Comparison of ENCODE assay signal across 18 cellular contexts in genomic region chr2:12004713-12005112, GRCh38.
A peak's percentile ranks its signal among the peaks of the same experiment; 100 is the strongest.
DNase-seq lines count a peak whose midpoint lies in the region; ATAC-seq, FAIRE-seq and TF ChIP-seq lines count a peak whose summit lies in the region.
"Had no signal": no experiment of that assay in that cellular context is flagged by ENCODE, and none has a peak within 500 bp of the region (broad histone marks: within the 10 kb centered on the region; RNA-seq: fewer than 3 reads in every experiment).

No MANE protein-coding gene starts in this region.

- H3K9ac ChIP-seq in OCI-LY1 (ENCODE audit: low read length) (no peak overlapping the region), H1 (replicated peaks in 1 of 4; ENCODE audit: extremely low read depth in 1 of 4, low read depth in 3 of 4, low read length in 3 of 4) (no peak overlapping the region)
- H3K9ac ChIP-seq: GM23248 had no signal

- no peaks in the 10 kb centered on the region for H3F3A ChIP-seq in GM23338 (replicated peaks; ENCODE audit: low read depth)
- no peaks in the 10 kb centered on the region for H3F3A ChIP-seq in OCI-LY1 (ENCODE audit: insufficient read depth, low read length)

- H3K4ac ChIP-seq in H1 (replicated peaks; ENCODE audit: insufficient read length, low read depth, low read length) = no peak overlapping the region

- H3K36me3 Mint-ChIP-seq in GM23338 (ENCODE audit: low read depth) = no peaks in the 10 kb centered on the region
- H3K36me3 Mint-ChIP-seq: CD4-positive, CD25-positive, alpha-beta regulatory T cell; CD8-positive, alpha-beta T cell had no signal

- DNase-seq in GM23338 (ENCODE audit: low spot score) (no peak), H1 (ENCODE audit: low read depth in 1 of 2, low spot score in 2 of 2) (no peak), upper lobe of left lung (no peak), hepatic stellate cell (ENCODE audit: low spot score) (no peak)
- DNase-seq: C1 segment of cervical spinal cord; Caco-2; CD4-positive, CD25-positive, alpha-beta regulatory T cell; CD8-positive, alpha-beta T cell; DMS153; DND-41; GM23248; HFFc6 had no signal

- WGBS in H1 (ENCODE audit: extremely low coverage in 1 of 2, insufficient coverage in 1 of 2, insufficient read length in 1 of 2, insufficient replicate concordance in 2 of 2, low coverage in 1 of 2, low lambda C conversion rate in 2 of 2, missing lambda C conversion rate in 1 of 2), 2 experiments = 91% methylated on average over 6 of the region's 6 CpGs; no CpG with 5 or more reads in 1 of the 2 experiments
- 94 to 99% methylated on average over 6 of the region's 6 CpGs for WGBS in upper lobe of left lung, 2 donors

- H4K20me1 ChIP-seq in GM23338 (replicated peaks; ENCODE audit: insufficient read depth) (no peaks in the 10 kb centered on the region), OCI-LY1 (ENCODE audit: insufficient read depth, low read length) (no peaks in the 10 kb centered on the region), H1 (replicated peaks in 1 of 2; ENCODE audit: control insufficient read depth in 1 of 2, insufficient read depth in 2 of 2, low read length in 2 of 2) (no peaks in the 10 kb centered on the region)

- ATAC-seq in GM23338 (no peak), HG03095 (IDR thresholded peaks at IDR 0.05; ENCODE audit: unreplicated experiment) (no peak), upper lobe of left lung (ENCODE audit: low FRiP score in 2 of 2) (no peak)
- ATAC-seq: CD8-positive, alpha-beta T cell had no signal

- H3K9me3 ChIP-seq in OCI-LY1 (ENCODE audit: low read length) (no peaks in the 10 kb centered on the region; the same call in 1 of the 2 replicates), H1 (ENCODE audit: insufficient read depth in 2 of 2, low read depth in 1 of 2, low read length in 1 of 2) (no peaks in the 10 kb centered on the region), upper lobe of left lung (no peaks in the 10 kb centered on the region)
- H3K9me3 ChIP-seq: Caco-2, HAP-1 had no signal

- H3K4me1 Mint-ChIP-seq in GM23338 = peaks cover 11% of the 10 kb centered on the region; the same call in 2 of the 3 replicates

- H3K79me2 ChIP-seq in GM23338 (replicated peaks; ENCODE audit: insufficient read depth) (no peaks in the 10 kb centered on the region), OCI-LY1 (ENCODE audit: insufficient read depth, low read length) (no peaks in the 10 kb centered on the region), H1 (ENCODE audit: control insufficient read depth in 1 of 2, insufficient read depth in 2 of 2, low read length in 2 of 2) (no peaks in the 10 kb centered on the region)

- H2AFZ ChIP-seq in GM23338 (peak overlapping the region; percentile 8; the same call in 1 of the 2 replicates), OCI-LY1 (ENCODE audit: low read length) (no peak overlapping the region), H1 (ENCODE audit: low read length) (no peak overlapping the region)
- H2AFZ ChIP-seq: GM23248 had no signal

- no peak overlapping the region for H2BK20ac ChIP-seq in H1 (ENCODE audit: low read length)

- H3K23me2 ChIP-seq in H1 (ENCODE audit: low read depth, low read length) = no peaks in the 10 kb centered on the region; the same call in 1 of the 2 replicates

- no peaks in the 10 kb centered on the region for H3K79me1 ChIP-seq in H1 (ENCODE audit: low read depth, low read length)

- no peak overlapping the region for H2BK15ac ChIP-seq in H1 (ENCODE audit: low read length)

- no peaks in the 10 kb centered on the region; the same call in 2 of the 3 replicates for H3K9me3 Mint-ChIP-seq in GM23338
- H3K9me3 Mint-ChIP-seq: CD8-positive, alpha-beta T cell; HFFc6 had no signal

- no peak overlapping the region for H4K91ac ChIP-seq in H1 (replicated peaks; ENCODE audit: insufficient read length, low read length)

- H4K5ac ChIP-seq in H1 (ENCODE audit: insufficient read length, low read depth, low read length) = no peak overlapping the region

- TF ChIP-seq EP300 in H1 (IDR thresholded peaks at IDR 0.05; ENCODE audit: borderline replicate concordance in 1 of 2, low read depth in 2 of 2, low read length in 2 of 2) (no peak), upper lobe of left lung (IDR thresholded peaks at IDR 0.05) (no peak)

- H3K4me1 ChIP-seq in GM23338 (ENCODE audit: insufficient read depth) (no peaks in the 10 kb centered on the region), OCI-LY1 (ENCODE audit: insufficient read depth, low read length, severe bottlenecking) (peaks cover 50% of the 10 kb centered on the region), H1 (replicated peaks in 1 of 4; ENCODE audit: control insufficient read depth in 3 of 4, insufficient read depth in 4 of 4, low read length in 3 of 4) (peaks cover 0 to 8% (median 2%) of the 10 kb centered on the region in 4 experiments; a peak in 3 of 7 replicates), upper lobe of left lung (peaks cover 0 to 4% (median 1%) of the 10 kb centered on the region in 4 donors)

- no peak for TF ChIP-seq RAD21 in H1 (IDR thresholded peaks at IDR 0.05 in 1 of 2, conservative IDR thresholded peaks at IDR 0.05 in 1 of 2; ENCODE audit: low read depth in 2 of 2, low read length in 2 of 2)

- H3K4me3 Mint-ChIP-seq in GM23338 = no peak overlapping the region
- H3K4me3 Mint-ChIP-seq: CD4-positive, CD25-positive, alpha-beta regulatory T cell; CD8-positive, alpha-beta T cell; HFFc6 had no signal

- no peak overlapping the region for H2BK120ac ChIP-seq in H1 (replicated peaks; ENCODE audit: low read depth, low read length)

- FAIRE-seq in H1 (lab: Jason Lieb, UNC) = no peak
- FAIRE-seq: G401.6, GM19239, H54 had no signal

- no peak for TF ChIP-seq CTCF in GM23338 (conservative IDR thresholded peaks at IDR 0.05; ENCODE audit: low read depth in 2 of 2)
- TF ChIP-seq CTCF in OCI-LY1 (IDR thresholded peaks at IDR 0.05; ENCODE audit: low read length) = no peak
- no peak for TF ChIP-seq CTCF in H1 (IDR thresholded peaks at IDR 0.05; ENCODE audit: control extremely low read depth in 1 of 3, insufficient read depth in 1 of 3, low read depth in 1 of 3, low read length in 3 of 3)
- TF ChIP-seq CTCF in upper lobe of left lung (IDR thresholded peaks at IDR 0.05) = no peak

- 0 out of 2 replicates have a peak overlapping the region, but pooled peaks have one; percentile 3 for H3K18ac ChIP-seq in H1 (ENCODE audit: extremely low read depth, low read length)

- TF ChIP-seq POLR2A in H1 (IDR thresholded peaks at IDR 0.05; ENCODE audit: control extremely low read depth in 1 of 2, low read depth in 2 of 2, low read length in 2 of 2) (no peak), upper lobe of left lung (IDR thresholded peaks at IDR 0.05) (no peak)

- no peaks in the 10 kb centered on the region for H3K27me3 ChIP-seq in GM23338 (ENCODE audit: insufficient read depth)
- H3K27me3 ChIP-seq in OCI-LY1 (ENCODE audit: insufficient read depth, low read length) = no peaks in the 10 kb centered on the region
- peaks cover 0 to 1% (median 0%) of the 10 kb centered on the region in 4 experiments; a peak in 1 of 7 replicates for H3K27me3 ChIP-seq in H1 (replicated peaks in 1 of 4; ENCODE audit: control insufficient read depth in 3 of 4, extremely low read depth in 1 of 4, insufficient read depth in 3 of 4, low read length in 3 of 4)
- no peaks in the 10 kb centered on the region for H3K27me3 ChIP-seq in upper lobe of left lung

- no peak overlapping the region for H2AK5ac ChIP-seq in H1 (ENCODE audit: low read depth, low read length)

- no peaks in the 10 kb centered on the region for H3K36me3 ChIP-seq in GM23338 (ENCODE audit: insufficient read depth)
- no peaks in the 10 kb centered on the region for H3K36me3 ChIP-seq in OCI-LY1 (ENCODE audit: insufficient read depth, low read length)
- H3K36me3 ChIP-seq in H1 (ENCODE audit: control insufficient read depth in 2 of 4, insufficient read depth in 4 of 4, low read length in 3 of 4) = no peaks in the 10 kb centered on the region
- H3K36me3 ChIP-seq in upper lobe of left lung = no peaks in the 10 kb centered on the region
- H3K36me3 ChIP-seq: HAP-1 had no signal

- no peak overlapping the region for H2BK12ac ChIP-seq in H1 (ENCODE audit: low read depth, low read length)

- H3K27ac ChIP-seq in GM23338 (ENCODE audit: low read depth) (no peak overlapping the region), OCI-LY1 (ENCODE audit: low read depth, low read length, poor library complexity, severe bottlenecking) (peak overlapping the region; percentile 91), H1 (ENCODE audit: low read depth, low read length) (no peak overlapping the region), upper lobe of left lung (no peak overlapping the region)
- H3K27ac ChIP-seq: GM23248 had no signal

- CTCF ChIA-PET in H1 (lab: Charles Lee; ENCODE audit: partially characterized antibody) = no interaction called here

- H3K14ac ChIP-seq in H1 (ENCODE audit: insufficient read length) = no peak overlapping the region

- H2BK5ac ChIP-seq in H1 (ENCODE audit: low read depth, low read length) = no peak overlapping the region

- peaks cover 2% of the 10 kb centered on the region for H3K27me3 Mint-ChIP-seq in GM23338 (ENCODE audit: insufficient read depth, low read depth, poor library complexity)

- no peak overlapping the region for H3K56ac ChIP-seq in H1 (replicated peaks; ENCODE audit: insufficient read length, low read depth, low read length)

- POLR2A ChIA-PET in H1 (lab: Charles Lee; ENCODE audit: partially characterized antibody) = no interaction called here

- no peak overlapping the region for H3K4me2 ChIP-seq in GM23338
- H3K4me2 ChIP-seq in OCI-LY1 (ENCODE audit: low read length) = no peak overlapping the region
- no peak overlapping the region for H3K4me2 ChIP-seq in H1 (ENCODE audit: insufficient read depth in 1 of 2, low read depth in 2 of 2, low read length in 2 of 2)

- H3K9me2 ChIP-seq in GM23338 (ENCODE audit: insufficient read depth) (peaks cover 3% of the 10 kb centered on the region; the same call in 1 of the 2 replicates), OCI-LY1 (ENCODE audit: low read depth, low read length) (no peaks in the 10 kb centered on the region)

- no peak overlapping the region for H4K8ac ChIP-seq in H1 (ENCODE audit: extremely low read depth, insufficient read depth, low read length)

- H3K23ac ChIP-seq in H1 (ENCODE audit: insufficient read length) = no peak overlapping the region

- H3K4me3 ChIP-seq in GM23338 = no peak overlapping the region
- H3K4me3 ChIP-seq in OCI-LY1 (ENCODE audit: low read depth, low read length, poor library complexity, severe bottlenecking) = no peak overlapping the region
- no peak overlapping the region for H3K4me3 ChIP-seq in H1 (ENCODE audit: extremely low read depth in 1 of 4, insufficient read depth in 2 of 4, low read depth in 3 of 4, low read length in 4 of 4)
- H3K4me3 ChIP-seq in upper lobe of left lung = no peak overlapping the region
- H3K4me3 ChIP-seq: GM23248, HAP-1 had no signal

- no peak overlapping the region for H3K27ac Mint-ChIP-seq in GM23338
- H3K27ac Mint-ChIP-seq: CD8-positive, alpha-beta T cell; HFFc6 had no signal

TF ChIP-seq in H1, 55 proteins besides CTCF, POLR2A, EP300 and RAD21 (continues in another document):
- TF ChIP-seq USF2 (IDR thresholded peaks at IDR 0.05; ENCODE audit: low read length) (no peak), BACH1 (IDR thresholded peaks at IDR 0.05; ENCODE audit: low read length) (no peak)
